Comparison of ENCODE assay signal across 26 cellular contexts in genomic region chr6:3183071-3183470, GRCh38. TPM values are rescaled to one million over a fixed set of nuclear protein-coding genes. Genes with fewer than 3 reads are reported as not detected.
DNase-seq lines count a peak whose midpoint lies in the region; FAIRE-seq and TF ChIP-seq lines count a peak whose summit lies in the region.
"Had no signal": no experiment of that assay in that cellular context is flagged by ENCODE, and none has a peak within 500 bp of the region (broad histone marks: within the 10 kb centered on the region; RNA-seq: fewer than 3 reads in every experiment).

No MANE protein-coding gene starts in this region.

- intact Hi-C loops in endothelial cell of umbilical vein (cut with micrococcal nuclease): no loop called here

- no peak for TF ChIP-seq CTCF in HEK293 (tag by site-specific recombination; IDR thresholded peaks at IDR 0.05)
- no peak for TF ChIP-seq CTCF in endothelial cell of umbilical vein (IDR thresholded peaks at IDR 0.05; ENCODE audit: extremely low read depth in 1 of 2, insufficient read depth in 1 of 2, low read depth in 1 of 2, low read length in 2 of 2)
- no peak for TF ChIP-seq CTCF in neural crest cell (conservative IDR thresholded peaks at IDR 0.05)
- TF ChIP-seq CTCF in RWPE1 (conservative IDR thresholded peaks at IDR 0.05; ENCODE audit: low read depth): no peak
- TF ChIP-seq CTCF in SK-N-SH (IDR thresholded peaks at IDR 0.05): no peak

- dilution Hi-C loops in endothelial cell of umbilical vein (cut with MboI; ENCODE audit: extremely low pct_ligation_motif_present, low sequenced_read_pairs): no loop called here

- FAIRE-seq in endothelial cell of umbilical vein (lab: Jason Lieb, UNC): no peak
- FAIRE-seq: A549, D721Med, GM12878, GM12892, GM18507 had no signal

- no peaks in the 10 kb centered on the region for H3K36me3 Mint-ChIP-seq in neural crest cell (ENCODE audit: low read depth)
- H3K36me3 Mint-ChIP-seq: CD8-positive, alpha-beta T cell had no signal

- H3K9me3 ChIP-seq in HEK293 (ENCODE audit: control insufficient read depth, insufficient read depth, low read depth, low read length) (no peaks in the 10 kb centered on the region), endothelial cell of umbilical vein (replicated peaks; ENCODE audit: control insufficient read depth, insufficient read depth, low read length) (no peaks in the 10 kb centered on the region), SK-N-SH (no peaks in the 10 kb centered on the region)
- H3K9me3 ChIP-seq: A549; BLaER1 treated with 17β-estradiol and CSF1 and Interleukin-3, amounts not matched to agents 10 nM and 100 nM; Caco-2 had no signal

- H3K27ac Mint-ChIP-seq in neural crest cell (ENCODE audit: unreplicated experiment): peak overlapping the region; percentile 64
- H3K27ac Mint-ChIP-seq: B cell; CD4-positive, alpha-beta T cell; CD8-positive, alpha-beta T cell had no signal

- no peaks in the 10 kb centered on the region for H3K9me1 ChIP-seq in endothelial cell of umbilical vein (replicated peaks; ENCODE audit: control insufficient read depth, extremely low read depth, insufficient read depth, low read length)

- H3K27ac ChIP-seq in HEK293 (ENCODE audit: extremely low read depth, low read depth, low read length) (no peak overlapping the region), endothelial cell of umbilical vein (ENCODE audit: insufficient read depth, low read depth, low read length) (no peak overlapping the region), RWPE1 (no peak overlapping the region), SK-N-SH (ENCODE audit: low read depth in 2 of 2, low read length in 1 of 2) (no peak overlapping the region)
- H3K27ac ChIP-seq: 22Rv1; A549; BLaER1 treated with 17β-estradiol and CSF1 and Interleukin-3, amounts not matched to agents 10 nM and 100 nM; C4-2B had no signal

- no TSS peak for BruUV-seq in endothelial cell of umbilical vein (replicated peaks; lab: Mats Ljungman, UMichigan)

- POLR2A ChIA-PET in HEK293 (lab: Yijun Ruan, JAX) (interaction anchor here (1.3 kb wide), 1 partner anchor 25 kb away, joined by 3 read pairs; the partner anchor contains the start of gene TUBB2A), endothelial cell of umbilical vein (lab: Charles Lee) (no interaction called here), RWPE1 (lab: Yijun Ruan, JAX; ENCODE audit: low non-redundant PET) (no interaction called here), SK-N-SH (lab: Yijun Ruan, JAX) (interaction anchor here (0.5 kb wide), 1 partner anchor 12 kb away, joined by 3 read pairs; no protein-coding TSS in a partner anchor)

- H3K9me2 ChIP-seq in SK-N-SH: no peaks in the 10 kb centered on the region

- H3K36me3 ChIP-seq in HEK293 (ENCODE audit: control insufficient read depth in 2 of 2, insufficient read depth in 1 of 2, low read length in 2 of 2) (no peaks in the 10 kb centered on the region), endothelial cell of umbilical vein (ENCODE audit: control insufficient read depth in 2 of 2, extremely low read depth in 1 of 2, insufficient read depth in 2 of 2, low read length in 2 of 2) (no peaks in the 10 kb centered on the region), SK-N-SH (replicated peaks in 1 of 2; ENCODE audit: control insufficient read depth in 1 of 2, insufficient read depth in 2 of 2, low read length in 1 of 2) (no peaks in the 10 kb centered on the region)
- H3K36me3 ChIP-seq: BLaER1 treated with 17β-estradiol and CSF1 and Interleukin-3, amounts not matched to agents 10 nM and 100 nM had no signal

- TF ChIP-seq POLR2A in endothelial cell of umbilical vein (IDR thresholded peaks at IDR 0.05; ENCODE audit: low read depth, low read length): no peak

- TF ChIP-seq RAD21 in SK-N-SH (IDR thresholded peaks at IDR 0.05; ENCODE audit: low read length): no peak

- H3K4me3 ChIP-seq in HEK293 (ENCODE audit: low read depth, low read length): no peak overlapping the region
- no peak overlapping the region for H3K4me3 ChIP-seq in endothelial cell of umbilical vein (replicated peaks in 1 of 3; ENCODE audit: insufficient read depth in 1 of 3, low read depth in 1 of 3, low read length in 3 of 3)
- no peak overlapping the region for H3K4me3 ChIP-seq in SK-N-SH (ENCODE audit: low read depth in 2 of 2, low read length in 1 of 2)
- H3K4me3 ChIP-seq: A549; BLaER1 treated with 17β-estradiol and CSF1 and Interleukin-3, amounts not matched to agents 10 nM and 100 nM; GM12878 had no signal

- TF ChIP-seq EP300 in SK-N-SH (IDR thresholded peaks at IDR 0.05; ENCODE audit: borderline replicate concordance in 1 of 2, low read depth in 1 of 2, low read length in 1 of 2): no peak

- H3K9ac ChIP-seq in endothelial cell of umbilical vein (replicated peaks; ENCODE audit: extremely low read depth, insufficient read depth, low read length): no peak overlapping the region
- no peak overlapping the region for H3K9ac ChIP-seq in SK-N-SH
- H3K9ac ChIP-seq: BLaER1 treated with 17β-estradiol and CSF1 and Interleukin-3, amounts not matched to agents 10 nM and 100 nM had no signal

- H3K4me1 ChIP-seq in HEK293 (ENCODE audit: control insufficient read depth, insufficient read depth, low read length) (no peaks in the 10 kb centered on the region), endothelial cell of umbilical vein (ENCODE audit: control insufficient read depth, extremely low read depth, insufficient read depth, low read length) (no peaks in the 10 kb centered on the region), SK-N-SH (ENCODE audit: control insufficient read depth in 1 of 2, insufficient read depth in 2 of 2, low read depth in 1 of 2, low read length in 1 of 2) (peaks cover 0 to 4% of the 10 kb centered on the region in 2 experiments; a peak in 1 of 4 replicates)
- H3K4me1 ChIP-seq: A549, Caco-2 had no signal

- no peak overlapping the region for H2AFZ ChIP-seq in endothelial cell of umbilical vein (ENCODE audit: low read depth, low read length)
- H2AFZ ChIP-seq in SK-N-SH (ENCODE audit: low read depth): no peak overlapping the region

- H3F3A ChIP-seq in SK-N-SH (replicated peaks; ENCODE audit: insufficient read depth): no peaks in the 10 kb centered on the region

- no peak overlapping the region for H3K4me3 Mint-ChIP-seq in neural crest cell
- H3K4me3 Mint-ChIP-seq: B cell; CD4-positive, alpha-beta T cell; CD8-positive, alpha-beta T cell had no signal

- H3K79me2 ChIP-seq in endothelial cell of umbilical vein (ENCODE audit: control insufficient read depth, insufficient read depth, low read length): no peaks in the 10 kb centered on the region
- no peaks in the 10 kb centered on the region for H3K79me2 ChIP-seq in SK-N-SH (ENCODE audit: insufficient read depth)

- peaks cover 27% of the 10 kb centered on the region for H3K4me1 Mint-ChIP-seq in neural crest cell

- WGBS in SK-N-SH (ENCODE audit: low lambda C conversion rate): 90% methylated on average over 4 of the region's 4 CpGs

- CTCF ChIA-PET in HEK293 (lab: Yijun Ruan, JAX) (interaction anchor here (1.2 kb wide), 1 partner anchor 26 kb away, joined by 3 read pairs; no protein-coding TSS in a partner anchor), endothelial cell of umbilical vein (lab: Charles Lee) (interaction anchor here (1.0 kb wide), 1 partner anchor 68 kb away, joined by 3 read pairs; no protein-coding TSS in a partner anchor), RWPE1 (lab: Yijun Ruan, JAX) (no interaction called here), SK-N-SH (lab: Yijun Ruan, JAX) (no interaction called here)

- peak; percentile 74 for DNase-seq in dermis blood vessel endothelial cell
- DNase-seq in endothelial cell of umbilical vein (ENCODE audit: low read depth, low spot score): peak; percentile 13
- no peak for DNase-seq in neural crest cell (ENCODE audit: low read depth, low spot score)
- no peak for DNase-seq in DMS53 treated with DMSO at 0.1 percent for 48 hours (lab: John Stamatoyannopoulos, UW; ENCODE audit: unreplicated experiment)
- DNase-seq in RWPE1 (ENCODE audit: low spot score): no peak
- no peak for DNase-seq in midbrain (lab: John Stamatoyannopoulos, UW)
- DNase-seq in SK-N-SH: no peak
- DNase-seq: AML-193; Caco-2; Calu3; CD4-positive, alpha-beta T cell; CD8-positive, alpha-beta T cell; DMS79; DND-41; EL; GDM1 had no signal

- peaks cover 2% of the 10 kb centered on the region for H3K9me3 Mint-ChIP-seq in neural crest cell
- H3K9me3 Mint-ChIP-seq: CD4-positive, alpha-beta T cell; CD8-positive, alpha-beta T cell had no signal

- H4K20me1 ChIP-seq in endothelial cell of umbilical vein (replicated peaks; ENCODE audit: control insufficient read depth, extremely low read depth, insufficient read depth, low read length) (no peaks in the 10 kb centered on the region), SK-N-SH (ENCODE audit: insufficient read depth) (no peaks in the 10 kb centered on the region)
- H4K20me1 ChIP-seq: BLaER1 treated with 17β-estradiol and CSF1 and Interleukin-3, amounts not matched to agents 10 nM and 100 nM had no signal

- H3K4me2 ChIP-seq in endothelial cell of umbilical vein (ENCODE audit: insufficient read depth, low read length) (no peak overlapping the region), SK-N-SH (no peak overlapping the region)
- H3K4me2 ChIP-seq: A549; BLaER1 treated with 17β-estradiol and CSF1 and Interleukin-3, amounts not matched to agents 10 nM and 100 nM had no signal

- peaks cover 11 to 17% of the 10 kb centered on the region in 2 experiments for H3K27me3 ChIP-seq in endothelial cell of umbilical vein (ENCODE audit: control insufficient read depth in 2 of 2, insufficient read depth in 2 of 2, low read length in 2 of 2)
- H3K27me3 ChIP-seq in SK-N-SH (ENCODE audit: insufficient read depth): no peaks in the 10 kb centered on the region
- H3K27me3 ChIP-seq: BLaER1 treated with 17β-estradiol and CSF1 and Interleukin-3, amounts not matched to agents 10 nM and 100 nM had no signal

- H3K27me3 Mint-ChIP-seq in neural crest cell (ENCODE audit: low read depth): no peaks in the 10 kb centered on the region

RNA-seq across cellular contexts. Expression of gene TUBB2A, which starts 25.7 kb away (rescaled TPM):
- total RNA-seq in dermis blood vessel endothelial cell: 77.2 and 88.7 TPM in 2 replicates
- 73.2 and 80.3 TPM in 2 replicates for total RNA-seq in endothelial cell of umbilical vein
- polyA plus RNA-seq in endothelial cell of umbilical vein: 99.2 and 128 TPM in 2 replicates
- 78.6 and 88.9 TPM in 2 replicates for polyA plus RNA-seq in endothelial cell of umbilical vein (2011; cell fraction: cytosol; rRNA removed)
- polyA plus RNA-seq in endothelial cell of umbilical vein (2011; cell fraction: nucleus; rRNA removed): 47.8 and 51.7 TPM in 2 replicates
- 86.4 and 95.8 TPM in 2 replicates for polyA plus RNA-seq in endothelial cell of umbilical vein (2012)
- 56.4 and 61.2 TPM in 2 replicates for polyA minus RNA-seq in endothelial cell of umbilical vein
- polyA minus RNA-seq in endothelial cell of umbilical vein (2011; cell fraction: cytosol; rRNA and poly(A)+ RNA removed): 10.5 TPM
- 14.7 and 17.8 TPM in 2 replicates for polyA minus RNA-seq in endothelial cell of umbilical vein (2011; cell fraction: nucleus; rRNA and poly(A)+ RNA removed)
- total RNA-seq in neural crest cell: 167 and 177 TPM in 2 replicates
- 169 and 199 TPM in 2 replicates for polyA plus RNA-seq in SK-N-SH (2012; rRNA removed)
- 106 and 153 TPM in 2 replicates for polyA plus RNA-seq in SK-N-SH (2012; cell fraction: cytosol; rRNA removed)
- polyA plus RNA-seq in SK-N-SH (2012; cell fraction: nucleus; rRNA removed): 205 and 241 TPM in 2 replicates

RNA-seq across cellular contexts. Expression of gene TUBB2B, which starts 44.4 kb away (rescaled TPM):
- total RNA-seq in dermis blood vessel endothelial cell: 6.7 and 9.7 TPM in 2 replicates
- 3.6 and 8.3 TPM in 2 replicates for total RNA-seq in endothelial cell of umbilical vein
- 5.1 and 7.8 TPM in 2 replicates for polyA plus RNA-seq in endothelial cell of umbilical vein
- polyA plus RNA-seq in endothelial cell of umbilical vein (2011; cell fraction: cytosol; rRNA removed): 3.2 and 4.7 TPM in 2 replicates
- 1.9 and 2.5 TPM in 2 replicates for polyA plus RNA-seq in endothelial cell of umbilical vein (2011; cell fraction: nucleus; rRNA removed)
- 5.0 and 7.8 TPM in 2 replicates for polyA plus RNA-seq in endothelial cell of umbilical vein (2012)
- 3.4 and 3.8 TPM in 2 replicates for polyA minus RNA-seq in endothelial cell of umbilical vein
- not detected for polyA minus RNA-seq in endothelial cell of umbilical vein (2011; cell fraction: cytosol; rRNA and poly(A)+ RNA removed)
- 0.67 and 1.1 TPM in 2 replicates for polyA minus RNA-seq in endothelial cell of umbilical vein (2011; cell fraction: nucleus; rRNA and poly(A)+ RNA removed)
- total RNA-seq in neural crest cell: 655 and 665 TPM in 2 replicates
- 161 and 162 TPM in 2 replicates for polyA plus RNA-seq in SK-N-SH (2012; rRNA removed)
- 98.8 and 151 TPM in 2 replicates for polyA plus RNA-seq in SK-N-SH (2012; cell fraction: cytosol; rRNA removed)
- 84.1 and 119 TPM in 2 replicates for polyA plus RNA-seq in SK-N-SH (2012; cell fraction: nucleus; rRNA removed)
- total RNA-seq: B cell; CD4-positive, alpha-beta T cell had no signal

Comparison
In these comparisons a context has a peak if more than half of its experiments do, and no peak if none do; other contexts are left out.
1. DNase-seq: peak in dermis blood vessel endothelial cell (single experiment) and endothelial cell of umbilical vein (single experiment); none in neural crest cell (single experiment), DMS53 treated with DMSO at 0.1 percent for 48 hours (single experiment), RWPE1 (single experiment), midbrain (single experiment) and SK-N-SH (single experiment).
2. RNA of gene TUBB2B, which starts 44.4 kb away (total RNA-seq): 655 to 665 TPM in neural crest cell; 6.7 to 9.7 TPM in dermis blood vessel endothelial cell and 3.6 to 8.3 TPM in endothelial cell of umbilical vein; every median in the first group is over 10 times any median in the second.
3. CTCF ChIA-PET loops: an anchor here in HEK293 (1.2 kb wide) and endothelial cell of umbilical vein (1.0 kb wide); none called in RWPE1 and SK-N-SH.
4. POLR2A ChIA-PET loops: an anchor here in HEK293 (1.3 kb wide) and SK-N-SH (0.5 kb wide); none called in endothelial cell of umbilical vein and RWPE1.